Comparison of ENCODE assay signal across 1 cellular context in the genomic region with DNA sequence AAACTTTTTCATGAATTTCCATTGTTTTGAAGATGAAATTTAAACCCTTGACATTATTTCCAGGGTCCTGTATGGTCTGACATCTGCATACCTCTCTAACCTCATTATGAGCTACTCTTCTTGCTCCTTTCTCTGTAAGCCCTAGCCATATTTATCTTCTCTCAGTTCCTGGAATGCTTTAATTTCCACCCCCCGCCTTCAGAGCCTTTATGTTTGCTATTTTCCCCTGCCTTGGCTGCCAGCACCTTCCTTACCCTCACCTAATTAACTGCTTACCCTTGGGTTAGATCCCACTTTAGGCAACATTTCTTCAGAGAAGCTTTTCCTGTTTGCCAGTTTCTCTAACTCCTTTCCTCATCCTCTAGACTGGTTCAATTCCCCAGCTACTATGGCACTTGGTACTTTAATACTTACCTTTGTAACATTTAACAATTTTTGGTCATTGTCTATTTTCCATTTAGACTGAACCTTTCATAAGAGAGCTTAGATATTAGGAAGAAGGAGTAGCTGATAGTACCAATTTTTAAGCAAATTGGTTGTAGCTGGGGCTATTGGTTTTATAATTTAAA.
TF ChIP-seq lines count a peak whose summit lies in the region.

No MANE protein-coding gene starts in this region.

TF ChIP-seq in K562, 482 proteins besides CTCF, POLR2A, EP300 and RAD21:
- TF ChIP-seq, protein P1, sequence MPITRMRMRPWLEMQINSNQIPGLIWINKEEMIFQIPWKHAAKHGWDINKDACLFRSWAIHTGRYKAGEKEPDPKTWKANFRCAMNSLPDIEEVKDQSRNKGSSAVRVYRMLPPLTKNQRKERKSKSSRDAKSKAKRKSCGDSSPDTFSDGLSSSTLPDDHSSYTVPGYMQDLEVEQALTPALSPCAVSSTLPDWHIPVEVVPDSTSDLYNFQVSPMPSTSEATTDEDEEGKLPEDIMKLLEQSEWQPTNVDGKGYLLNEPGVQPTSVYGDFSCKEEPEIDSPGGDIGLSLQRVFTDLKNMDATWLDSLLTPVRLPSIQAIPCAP (CRISPR knock-in tag; IDR thresholded peaks at IDR 0.05; ENCODE audit: borderline replicate concordance), result no peak
- TF ChIP-seq TBP (optimal IDR thresholded peaks at IDR 0.05; ENCODE audit: low read depth, low read length), result no peak
- TF ChIP-seq ZNF408 (CRISPR knock-in tag; IDR thresholded peaks at IDR 0.05; ENCODE audit: low read depth), result no peak
- TF ChIP-seq RBM22 (IDR thresholded peaks at IDR 0.05; ENCODE audit: low read depth, low read length, poor library complexity, severe bottlenecking), result no peak
- TF ChIP-seq ZNF197 (CRISPR knock-in tag; IDR thresholded peaks at IDR 0.05; ENCODE audit: low read depth), result no peak
- TF ChIP-seq ELF4 (CRISPR knock-in tag; IDR thresholded peaks at IDR 0.05), result no peak
- TF ChIP-seq C11orf30 (IDR thresholded peaks at IDR 0.05; ENCODE audit: low read depth), result no peak
- no peak for TF ChIP-seq TAF7 (tag; IDR thresholded peaks at IDR 0.05)
TF ChIP-seq in K562: peak in this region for 0.
